ENCODE assay signal across 1 cellular context in genomic region chr10:87776328-87776727, GRCh38.
TF ChIP-seq lines count a peak whose summit lies in the region.

No MANE protein-coding gene starts in this region.

TF ChIP-seq in K562, 482 proteins besides CTCF, POLR2A, EP300 and RAD21:
- TF ChIP-seq ZNF121 (CRISPR knock-in tag; conservative IDR thresholded peaks at IDR 0.05) (peak; percentile 65), GATAD2A (IDR thresholded peaks at IDR 0.05) (no peak)
